ENCODE assay signal across 8 cellular contexts in the genomic region with DNA sequence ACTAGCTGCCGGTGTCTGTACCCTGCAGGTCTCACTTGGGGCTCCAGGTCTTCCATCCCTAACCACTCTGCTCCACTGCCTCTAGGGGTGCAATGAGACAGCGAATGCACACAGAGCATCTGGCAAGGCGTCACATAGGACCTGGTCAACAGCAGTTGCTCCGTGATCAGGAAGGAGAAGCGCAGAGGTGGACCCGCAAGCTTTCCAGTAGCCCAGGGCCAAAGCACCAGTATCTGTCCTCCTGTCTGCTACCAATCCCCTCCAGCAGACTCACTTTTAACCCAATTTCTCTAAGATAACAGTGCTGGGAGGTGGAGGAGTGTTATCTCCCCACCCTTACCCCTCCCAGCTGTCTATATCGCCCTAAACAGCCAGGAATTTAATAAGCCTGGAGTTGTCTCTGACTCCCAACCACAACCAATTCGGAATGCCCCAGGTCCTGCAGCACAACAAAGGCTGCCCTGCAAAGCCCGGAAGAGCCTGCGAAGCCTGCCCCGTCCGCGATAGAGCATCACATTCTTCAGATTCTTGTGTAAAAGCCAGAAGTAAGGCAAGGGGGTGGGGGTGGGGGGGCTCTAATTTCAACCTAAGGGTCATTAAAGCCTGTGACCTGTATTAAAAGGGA. TPM values are rescaled to one million over a fixed set of nuclear protein-coding genes. Genes with fewer than 3 reads are reported as not detected.
A peak's percentile ranks its signal among the peaks of the same experiment; 100 is the strongest.
DNase-seq lines count a peak whose midpoint lies in the region; ATAC-seq, FAIRE-seq and TF ChIP-seq lines count a peak whose summit lies in the region.

No MANE protein-coding gene starts in this region.

- peaks cover 42 to 61% of the 10 kb centered on the region in 2 donors for H3K36me3 Mint-ChIP-seq in CD14-positive monocyte

- peaks cover 97% of the 10 kb centered on the region for H3K4me1 Mint-ChIP-seq in CD14-positive monocyte

- WGBS in body of pancreas, 2 donors, result 30 to 32% methylated on average over 11 to 13 of the region's 13 CpGs

- peak overlapping the region; percentile 34 for H3K9ac ChIP-seq in keratinocyte (ENCODE audit: control insufficient read depth, extremely low read depth, insufficient read depth, low read length)

- H3K4me3 Mint-ChIP-seq in CD14-positive monocyte, result no peak overlapping the region

- H4K20me1 ChIP-seq in keratinocyte (ENCODE audit: control insufficient read depth, extremely low read depth, insufficient read depth, low read length), result peaks cover 85% of the 10 kb centered on the region

- peak overlapping the region; percentile 20 to 93 (median 86) for H3K27ac Mint-ChIP-seq in CD14-positive monocyte

- no peak overlapping the region for H2AFZ ChIP-seq in keratinocyte (ENCODE audit: control insufficient read depth, low read length)

- no peak for TF ChIP-seq POLR2A in body of pancreas (IDR thresholded peaks at IDR 0.05)

- H3K9me1 ChIP-seq in keratinocyte (ENCODE audit: control insufficient read depth, extremely low read depth, insufficient read depth, low read length), result peaks cover 3% of the 10 kb centered on the region

- H3K27me3 Mint-ChIP-seq in CD14-positive monocyte (ENCODE audit: low read depth in 3 of 3), result peaks cover 0 to 2% (median 1%) of the 10 kb centered on the region in 3 donors

- dilution Hi-C loops in keratinocyte (cut with MboI; ENCODE audit: extremely low pct_ligation_motif_present, low sequenced_read_pairs), result no loop called here

- H3K27ac ChIP-seq in body of pancreas (peak overlapping the region; percentile 83 to 98 (median 92)), keratinocyte (ENCODE audit: control insufficient read depth, insufficient read depth, low read length) (peak overlapping the region; percentile 85), thoracic aorta (peak overlapping the region; percentile 76 to 97)

- H3K27me3 ChIP-seq in body of pancreas, result no peaks in the 10 kb centered on the region
- H3K27me3 ChIP-seq in keratinocyte (ENCODE audit: control insufficient read depth, extremely low read depth, insufficient read depth, low read length), result no peaks in the 10 kb centered on the region
- H3K27me3 ChIP-seq in thoracic aorta (replicated peaks; ENCODE audit: insufficient read depth), result no peaks in the 10 kb centered on the region

- H3K9me3 ChIP-seq in body of pancreas (no peaks in the 10 kb centered on the region), keratinocyte (ENCODE audit: control insufficient read depth, low read depth, low read length) (no peaks in the 10 kb centered on the region), thoracic aorta (no peaks in the 10 kb centered on the region)

- peak; percentile 15 for TF ChIP-seq CTCF in CD14-positive monocyte (IDR thresholded peaks at IDR 0.05)
- TF ChIP-seq CTCF in body of pancreas (IDR thresholded peaks at IDR 0.05), result peak in 3 of 7 experiments; percentile 22 to 23 (median 23)
- TF ChIP-seq CTCF in keratinocyte (optimal IDR thresholded peaks at IDR 0.05 in 1 of 3, IDR thresholded peaks at IDR 0.05 in 1 of 3, conservative IDR thresholded peaks at IDR 0.05 in 1 of 3; ENCODE audit: extremely low read depth in 1 of 3, insufficient read depth in 2 of 3, low read length in 3 of 3), result peak; percentile 28 to 48 (median 33)
- no peak for TF ChIP-seq CTCF in thoracic aorta (IDR thresholded peaks at IDR 0.05)

- peaks cover 100% of the 10 kb centered on the region for H3K4me1 ChIP-seq in body of pancreas
- peaks cover 97% of the 10 kb centered on the region for H3K4me1 ChIP-seq in keratinocyte (ENCODE audit: control insufficient read depth, extremely low read depth, insufficient read depth, low read length)
- H3K4me1 ChIP-seq in thoracic aorta (ENCODE audit: control insufficient read depth in 1 of 2, low read depth in 2 of 2), result peaks cover 98 to 100% of the 10 kb centered on the region in 2 donors

- H3K4me3 ChIP-seq in body of pancreas (no peak overlapping the region), keratinocyte (ENCODE audit: control insufficient read depth in 2 of 3, extremely low read depth in 1 of 3, insufficient read depth in 2 of 3, low read depth in 1 of 3, low read length in 3 of 3) (peak overlapping the region in 2 of 3 experiments; percentile 11 to 31), thoracic aorta (peak overlapping the region; percentile 60)

- peak; percentile 55 for FAIRE-seq in keratinocyte (lab: Jason Lieb, UNC)

- no peaks in the 10 kb centered on the region for H3K9me3 Mint-ChIP-seq in CD14-positive monocyte

- ATAC-seq in body of pancreas (peak; percentile 25), thoracic aorta (ENCODE audit: insufficient number of reproducible peaks, low FRiP score, low read depth) (no peak), HG03342 (IDR thresholded peaks at IDR 0.05; ENCODE audit: unreplicated experiment) (no peak), HG03378 (IDR thresholded peaks at IDR 0.05; ENCODE audit: unreplicated experiment) (no peak)

- intact Hi-C loops in CD14-positive monocyte (cut with micrococcal nuclease), result no loop called here
- intact Hi-C loops in body of pancreas (cut with DNase I), result no loop called here

- H3K36me3 ChIP-seq in body of pancreas (replicated peaks in 1 of 2; ENCODE audit: insufficient read depth in 1 of 2, low read depth in 2 of 2) (no peaks in the 10 kb centered on the region), keratinocyte (ENCODE audit: control insufficient read depth in 2 of 2, extremely low read depth in 1 of 2, insufficient read depth in 2 of 2, low read length in 2 of 2) (peaks cover 31 to 38% of the 10 kb centered on the region in 2 experiments), thoracic aorta (no peaks in the 10 kb centered on the region)

- H3K4me2 ChIP-seq in keratinocyte (ENCODE audit: control insufficient read depth, extremely low read depth, insufficient read depth, low read depth, low read length), result peak overlapping the region; percentile 63

- DNase-seq in CD14-positive monocyte (ENCODE audit: low spot score) (no peak), M059J (ENCODE audit: low read depth) (peak; percentile 92), body of pancreas (peak in 1 of 4 donors; percentile 39), keratinocyte (ENCODE audit: low read depth, low spot score) (no peak), thoracic aorta (ENCODE audit: low spot score) (no peak), hippocampal formation (lab: John Stamatoyannopoulos, UW) (no peak)

- H3K79me2 ChIP-seq in keratinocyte (ENCODE audit: control insufficient read depth, insufficient read depth, low read length), result peaks cover 100% of the 10 kb centered on the region

RNA-seq across cellular contexts. Expression of gene MYH9, which starts 19.3 kb away (rescaled TPM):
- polyA plus RNA-seq in CD14-positive monocyte (10 to 100 TPM; 35.6 to 79.5 TPM), keratinocyte (277 to 489 TPM (median 351 TPM) in 3 replicates)
- total RNA-seq in M059J (2014; rRNA removed; shearing (Covaris generic)), result 151 and 320 TPM in 2 replicates
- total RNA-seq in body of pancreas (100 to 1,000 TPM; 294 to 323 TPM), thoracic aorta (1,000 to 10,000 TPM; 1,447 to 1,631 TPM)
- 526 TPM for polyA plus RNA-seq in keratinocyte (2011; ENCODE audit: low read depth)
- 357 and 388 TPM in 2 replicates for polyA plus RNA-seq in keratinocyte (2011; cell fraction: cytosol; rRNA removed)
- polyA plus RNA-seq in keratinocyte (2011; cell fraction: nucleus; rRNA removed), result 864 and 995 TPM in 2 replicates
- polyA plus RNA-seq in keratinocyte (2012; ENCODE audit: low replicate concordance), result 168 and 903 TPM in 2 replicates
- polyA minus RNA-seq in keratinocyte, result 752 to 1,882 TPM (median 1,066 TPM) in 3 replicates
- 461 TPM for polyA minus RNA-seq in keratinocyte (2011; cell fraction: cytosol; rRNA and poly(A)+ RNA removed)
- 623 and 1,627 TPM in 2 replicates for polyA minus RNA-seq in keratinocyte (2011; cell fraction: nucleus; rRNA and poly(A)+ RNA removed)

Comparison
In these comparisons a context has a peak if more than half of its experiments do, and no peak if none do; other contexts are left out.
1. H3K4me3 ChIP-seq: peak in keratinocyte (2 of 3) and thoracic aorta (single experiment); none in body of pancreas (0 of 2).
2. Peak in every context shown above with its lines, with median percentiles within 50 percentile points of each other: H3K27ac ChIP-seq.